In the genomic region with DNA sequence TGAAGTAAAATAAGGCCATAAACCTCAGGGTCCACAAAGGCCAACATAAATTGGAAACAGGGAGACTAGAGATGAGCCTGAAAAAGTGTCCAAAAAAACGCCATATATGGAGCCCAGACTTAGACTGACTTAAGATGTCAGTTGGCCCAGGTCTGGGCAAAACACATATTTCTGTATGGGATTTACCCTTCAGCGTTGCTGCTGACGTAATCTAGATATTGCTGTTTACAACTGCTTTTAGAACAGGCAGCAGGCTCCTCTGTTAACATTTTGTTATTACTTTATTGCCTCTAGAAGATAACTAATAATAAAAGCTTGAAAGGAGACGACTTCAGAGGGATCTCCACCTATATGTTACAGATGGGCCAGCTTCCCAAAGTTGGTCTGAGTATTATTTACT, we compare ENCODE assay signal across 1 cellular context.
TF ChIP-seq lines count a peak whose summit lies in the region.

No MANE protein-coding gene starts in this region.

TF ChIP-seq in endothelial cell of umbilical vein, 7 proteins besides CTCF, POLR2A, EP300 and RAD21 (continued from another document):
- TF ChIP-seq FOS (IDR thresholded peaks at IDR 0.05; ENCODE audit: borderline replicate concordance, insufficient read depth, low read length), result no peak
- TF ChIP-seq MYC (IDR thresholded peaks at IDR 0.05; ENCODE audit: low read depth, low read length), result no peak
- TF ChIP-seq, protein P1, sequence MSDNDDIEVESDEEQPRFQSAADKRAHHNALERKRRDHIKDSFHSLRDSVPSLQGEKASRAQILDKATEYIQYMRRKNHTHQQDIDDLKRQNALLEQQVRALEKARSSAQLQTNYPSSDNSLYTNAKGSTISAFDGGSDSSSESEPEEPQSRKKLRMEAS (IDR thresholded peaks at IDR 0.05; ENCODE audit: insufficient read depth, insufficient read length), result no peak
- no peak for TF ChIP-seq EZH2 (IDR thresholded peaks at IDR 0.05; ENCODE audit: borderline replicate concordance, low read depth, low read length, severe bottlenecking)
TF ChIP-seq in endothelial cell of umbilical vein: peak in this region for 0.
